In genomic region chr5:88939300-88939699, GRCh38 we compare ENCODE assay signal across 30 cellular contexts.
"Had no signal": no experiment of that assay in that cellular context is flagged by ENCODE, and none has a peak within 500 bp of the region (broad histone marks: within the 10 kb centered on the region; RNA-seq: fewer than 3 reads in every experiment).

No MANE protein-coding gene starts in this region.

- FAIRE-seq: TTC549 had no signal

- H3K9ac ChIP-seq: SK-N-SH had no signal

- H3K27me3 ChIP-seq: brain microvascular endothelial cell, Peyer's patch, SJSA1 had no signal

- DNase-seq: activated CD4-positive, alpha-beta T cell treated with anti-CD3 and anti-CD28 coated beads for 36 hours; activated CD4-positive, alpha-beta T cell treated with anti-CD3 and anti-CD28 coated beads, Interleukin-2, amount 10 ng/mL, durations not matched to agents 7 days and 5 days; activated CD4-positive, alpha-beta T cell treated with anti-CD3 and anti-CD28 coated beads, Interleukin-2, amount 50 U/mL, for 48 hours; activated CD8-positive, alpha-beta T cell treated with anti-CD3 and anti-CD28 coated beads, Interleukin-2, amount 10 ng/mL, durations not matched to agents 7 days and 5 days; activated gamma-delta T cell treated with Interleukin-2 at 50 U/mL for 16 hours; activated naive CD4-positive, alpha-beta T cell treated with anti-CD3 and anti-CD28 coated beads, Interleukin-2, amount 10 ng/mL, durations not matched to agents 7 days and 5 days; activated T-cell treated with anti-CD3 and anti-CD28 coated beads, Interleukin-2, amount 50 U/mL, for 24 hours; amniotic stem cell; aorta; brain microvascular endothelial cell; Kasumi-1; KG1; MM.1S; MV-4-11; NCI-H1092; NCI-H1436 treated with DMSO at 0.1 percent for 48 hours; NCI-H1694 treated with DMSO at 0.1 percent for 48 hours; NCI-H2029; NCI-H345; NCI-H526; NCI-H748 treated with DMSO at 0.1 percent for 48 hours; NK-92 treated with Interleukin-12 subunit alpha and Interleukin-12 subunit beta, amount 100 ng/mL, for 24 hours; PC-3; Peyer's patch; RPMI8226; SHP77 treated with DMSO at 0.1 percent for 48 hours; SK-N-SH had no signal

- H3K4me3 ChIP-seq: Peyer's patch, SJSA1 had no signal

- ATAC-seq: activated CD4-positive, alpha-beta T cell treated with anti-CD3 and anti-CD28 coated beads for 36 hours; activated CD4-positive, CD25-positive, alpha-beta regulatory T cell treated with anti-CD3 and anti-CD28 coated beads, Interleukin-2, amount 50 U/mL, for 24 hours; activated CD8-positive, alpha-beta T cell treated with anti-CD3 and anti-CD28 coated beads, Interleukin-2, amount 10 ng/mL, durations not matched to agents 7 days and 5 days; PC-3 had no signal

- H3K4me1 ChIP-seq: Peyer's patch had no signal

- H3K36me3 ChIP-seq: brain microvascular endothelial cell, Peyer's patch, SJSA1 had no signal

- H3K9me3 ChIP-seq: Peyer's patch, SJSA1, SK-N-SH had no signal

- H3K27ac ChIP-seq: brain microvascular endothelial cell, Peyer's patch, SJSA1 had no signal
